1 cellular context compared by ENCODE assay signal in genomic region chr17:35740216-35740615, GRCh38.
A peak's percentile ranks its signal among the peaks of the same experiment; 100 is the strongest.
TF ChIP-seq lines count a peak whose summit lies in the region.

No MANE protein-coding gene starts in this region.

TF ChIP-seq in HepG2, 621 proteins besides CTCF, POLR2A, EP300 and RAD21:
- no peak for TF ChIP-seq MBNL3 (CRISPR knock-in tag; conservative IDR thresholded peaks at IDR 0.05)
- 0 out of 2 replicates have a peak, but pooled peaks have one; percentile 7 for TF ChIP-seq KDM2A (CRISPR knock-in tag; IDR thresholded peaks at IDR 0.05; ENCODE audit: borderline replicate concordance, low read depth)
- TF ChIP-seq, protein P1, sequence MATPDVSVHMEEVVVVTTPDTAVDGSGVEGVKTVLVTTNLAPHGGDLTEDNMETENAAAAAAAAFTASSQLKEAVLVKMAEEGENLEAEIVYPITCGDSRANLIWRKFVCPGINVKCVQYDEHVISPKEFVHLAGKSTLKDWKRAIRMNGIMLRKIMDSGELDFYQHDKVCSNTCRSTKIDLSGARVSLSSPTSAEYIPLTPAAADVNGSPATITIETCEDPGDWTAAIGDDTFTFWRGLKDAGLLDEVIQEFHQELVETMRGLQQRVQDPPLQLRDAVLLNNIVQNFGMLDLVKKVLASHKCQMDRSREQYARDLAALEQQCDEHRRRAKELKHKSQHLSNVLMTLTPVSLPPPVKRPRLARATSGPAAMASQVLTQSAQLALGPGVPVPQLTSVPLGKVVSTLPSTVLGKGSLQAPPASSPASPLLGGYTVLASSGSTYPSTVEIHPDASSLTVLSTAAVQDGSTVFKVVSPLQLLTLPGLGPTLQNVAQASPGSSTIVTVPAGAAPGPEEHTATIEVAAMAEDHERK (CRISPR knock-in tag; IDR thresholded peaks at IDR 0.05; ENCODE audit: low read depth), result no peak
- TF ChIP-seq NFIB (CRISPR knock-in tag; IDR thresholded peaks at IDR 0.05; ENCODE audit: borderline replicate concordance), result no peak
- no peak for TF ChIP-seq DMAP1 (CRISPR knock-in tag; IDR thresholded peaks at IDR 0.05)
- TF ChIP-seq ZNF550 (CRISPR knock-in tag; IDR thresholded peaks at IDR 0.05; ENCODE audit: borderline replicate concordance), result no peak
- TF ChIP-seq TEAD3 (CRISPR knock-in tag; optimal IDR thresholded peaks at IDR 0.05; ENCODE audit: borderline replicate concordance), result no peak
- TF ChIP-seq ZHX1 (CRISPR knock-in tag; IDR thresholded peaks at IDR 0.05; ENCODE audit: low read depth), result no peak
- no peak for TF ChIP-seq EHMT2 (IDR thresholded peaks at IDR 0.05; ENCODE audit: borderline replicate concordance, low read depth, low read length)
